ENCODE assay signal across 14 cellular contexts in genomic region chr2:86789687-86790133, GRCh38. TPM values are rescaled to one million over a fixed set of nuclear protein-coding genes. Genes with fewer than 3 reads are reported as not detected.
DNase-seq lines count a peak whose midpoint lies in the region; ATAC-seq and TF ChIP-seq lines count a peak whose summit lies in the region.
"Had no signal": no experiment of that assay in that cellular context is flagged by ENCODE, and none has a peak within 500 bp of the region (broad histone marks: within the 10 kb centered on the region; RNA-seq: fewer than 3 reads in every experiment).

No MANE protein-coding gene starts in this region.

- H3K27me3 Mint-ChIP-seq in activated naive CD8-positive, alpha-beta T cell treated with anti-CD3 and anti-CD28 coated beads, Interleukin-2, amount 10 ng/mL, durations not matched to agents 7 days and 5 days, result no peaks in the 10 kb centered on the region
- peaks cover 46 to 62% (median 57%) of the 10 kb centered on the region in 3 donors for H3K27me3 Mint-ChIP-seq in naive B cell

- H3K36me3 ChIP-seq in heart left ventricle, result no peaks in the 10 kb centered on the region
- no peaks in the 10 kb centered on the region for H3K36me3 ChIP-seq in upper lobe of right lung
- H3K36me3 ChIP-seq: BLaER1 treated with 17β-estradiol and CSF1 and Interleukin-3, amounts not matched to agents 10 nM and 100 nM; right atrium auricular region had no signal

- H3K27ac ChIP-seq in heart left ventricle, result peak overlapping the region in 1 of 12 donors; percentile 55
- no peak overlapping the region for H3K27ac ChIP-seq in upper lobe of right lung
- H3K27ac ChIP-seq: BLaER1 treated with 17β-estradiol and CSF1 and Interleukin-3, amounts not matched to agents 10 nM and 100 nM; right atrium auricular region had no signal

- peaks cover 16 to 62% (median 49%) of the 10 kb centered on the region in 9 donors for H3K27me3 ChIP-seq in heart left ventricle
- peaks cover 57% of the 10 kb centered on the region for H3K27me3 ChIP-seq in upper lobe of right lung

- peak overlapping the region in 10 of 12 donors; percentile 3 to 51 (median 18) for H3K4me3 ChIP-seq in heart left ventricle
- H3K4me3 ChIP-seq in upper lobe of right lung, result peak overlapping the region; percentile 36

- TF ChIP-seq CTCF in heart left ventricle (IDR thresholded peaks at IDR 0.05), result no peak
- TF ChIP-seq CTCF in upper lobe of right lung (IDR thresholded peaks at IDR 0.05), result no peak

- ATAC-seq in heart left ventricle (no peak), Right ventricle myocardium superior (ENCODE audit: poor library complexity) (no peak), naive B cell (ENCODE audit: low read depth in 2 of 2) (no peak), upper lobe of right lung (no peak), HG02884 (IDR thresholded peaks at IDR 0.05; ENCODE audit: unreplicated experiment) (no peak)
- no peak for ATAC-seq in activated naive CD8-positive, alpha-beta T cell treated with anti-CD3 and anti-CD28 coated beads, Interleukin-2, amount 10 ng/mL, durations not matched to agents 7 days and 5 days (ENCODE audit: low read depth)

- POLR2A ChIA-PET in activated naive CD8-positive, alpha-beta T cell treated with anti-CD3 and anti-CD28 coated beads, Interleukin-2, amount 10 ng/mL, durations not matched to agents 7 days and 5 days (lab: Charles Lee), result interaction anchor here (1.5 to 19.1 kb wide), 5 partner anchors 7 to 348 kb away, joined by 3 to 755 read pairs (median 17); partner anchors contain the start of gene KDM3A

- no peaks in the 10 kb centered on the region for H3K9me3 Mint-ChIP-seq in activated naive CD8-positive, alpha-beta T cell treated with anti-CD3 and anti-CD28 coated beads, Interleukin-2, amount 10 ng/mL, durations not matched to agents 7 days and 5 days
- H3K9me3 Mint-ChIP-seq in naive B cell, result peaks cover 0 to 5% (median 1%) of the 10 kb centered on the region in 7 donors

- no peak for TF ChIP-seq POLR2A in heart left ventricle (IDR thresholded peaks at IDR 0.05)

- intact Hi-C loops in heart left ventricle (cut with DNase I) (no loop called here), Right ventricle myocardium superior (cut with DNase I) (no loop called here), upper lobe of right lung (cut with DNase I) (no loop called here)

- H3K4me3 Mint-ChIP-seq in activated naive CD8-positive, alpha-beta T cell treated with anti-CD3 and anti-CD28 coated beads, Interleukin-2, amount 10 ng/mL, durations not matched to agents 7 days and 5 days, result peak overlapping the region; percentile 93
- peak overlapping the region; percentile 75 to 92 (median 85) for H3K4me3 Mint-ChIP-seq in naive B cell

- peak overlapping the region; percentile 99 for H3K27ac Mint-ChIP-seq in activated naive CD8-positive, alpha-beta T cell treated with anti-CD3 and anti-CD28 coated beads, Interleukin-2, amount 10 ng/mL, durations not matched to agents 7 days and 5 days
- H3K27ac Mint-ChIP-seq in naive B cell, result no peak overlapping the region

- H3K9me3 ChIP-seq in heart left ventricle (no peaks in the 10 kb centered on the region), upper lobe of right lung (no peaks in the 10 kb centered on the region)
- H3K9me3 ChIP-seq: right atrium auricular region had no signal

- 8 to 19% (median 8%) methylated on average over 15 to 40 of the region's 40 CpGs for WGBS in heart left ventricle, 4 donors

- peaks cover 55% of the 10 kb centered on the region for H3K4me1 Mint-ChIP-seq in activated naive CD8-positive, alpha-beta T cell treated with anti-CD3 and anti-CD28 coated beads, Interleukin-2, amount 10 ng/mL, durations not matched to agents 7 days and 5 days
- H3K4me1 Mint-ChIP-seq in naive B cell, result peaks cover 17 to 32% (median 23%) of the 10 kb centered on the region in 3 donors

- peaks cover 0 to 46% (median 31%) of the 10 kb centered on the region in 12 donors for H3K4me1 ChIP-seq in heart left ventricle
- peaks cover 20% of the 10 kb centered on the region for H3K4me1 ChIP-seq in upper lobe of right lung

- DNase-seq in heart left ventricle, result no peak
- DNase-seq in Right ventricle myocardium superior, result no peak
- DNase-seq in activated naive CD8-positive, alpha-beta T cell treated with anti-CD3 and anti-CD28 coated beads, Interleukin-2, amount 10 ng/mL, durations not matched to agents 7 days and 5 days, result peak; percentile 51
- DNase-seq in naive B cell, result no peak
- no peak for DNase-seq in upper lobe of right lung
- DNase-seq in NCI-H2107 treated with DMSO at 0.1 percent for 48 hours (lab: John Stamatoyannopoulos, UW; ENCODE audit: unreplicated experiment), result no peak
- no peak for DNase-seq in Kasumi-1 (lab: John Stamatoyannopoulos, UW)
- DNase-seq: foreskin fibroblast, mesenchymal stem cell, NCI-H1092, NCI-H526 treated with DMSO at 0.1 percent for 48 hours had no signal

- H3K36me3 Mint-ChIP-seq in activated naive CD8-positive, alpha-beta T cell treated with anti-CD3 and anti-CD28 coated beads, Interleukin-2, amount 10 ng/mL, durations not matched to agents 7 days and 5 days, result peaks cover 43% of the 10 kb centered on the region
- H3K36me3 Mint-ChIP-seq in naive B cell, result peaks cover 4 to 5% of the 10 kb centered on the region in 2 donors

RNA-seq across cellular contexts. Expression of gene CD8A, which starts 1.0 kb away (rescaled TPM):
- total RNA-seq in heart left ventricle (10 to 100 TPM in 1 of 9 donors, 1 to 10 TPM in 1, under 1 TPM in 6, not detected in 1; 0.24 to 11.1 (median 0.43) TPM), Right ventricle myocardium superior (0.51 TPM), upper lobe of right lung (7.4 TPM)
- polyA plus RNA-seq in heart left ventricle (under 1 TPM; 0.33 to 0.65 TPM), naive B cell (ENCODE audit: low read depth in 6 of 6) (1 to 10 TPM in 2 of 6 donors, under 1 TPM in 2, not detected in 2; 0.59 to 1.9 (median 1.0) TPM)
- 100 to 1,000 TPM; 666 to 683 TPM for total RNA-seq in activated naive CD8-positive, alpha-beta T cell treated with anti-CD3 and anti-CD28 coated beads, Interleukin-2, amount 10 ng/mL, durations not matched to agents 7 days and 5 days

Comparison
In these comparisons a context has a peak if more than half of its experiments do, and no peak if none do; other contexts are left out.
1. RNA of gene CD8A, which starts 1.0 kb away (total RNA-seq): 666 to 683 TPM in activated naive CD8-positive, alpha-beta T cell treated with anti-CD3 and anti-CD28 coated beads, Interleukin-2, amount 10 ng/mL, durations not matched to agents 7 days and 5 days; 7.4 TPM in upper lobe of right lung (single experiment), 0.51 TPM in Right ventricle myocardium superior (single experiment) and 0.24 to 11.1 TPM in heart left ventricle; every median in the first group is over 10 times any median in the second.